23 cellular contexts compared by ENCODE assay signal in genomic region chr21:41229527-41230248, GRCh38.
"Had no signal": no experiment of that assay in that cellular context is flagged by ENCODE, and none has a peak within 500 bp of the region (broad histone marks: within the 10 kb centered on the region; RNA-seq: fewer than 3 reads in every experiment).

No MANE protein-coding gene starts in this region.

- H3K4me1 Mint-ChIP-seq: central memory CD8-positive, alpha-beta T cell; neural crest cell had no signal

- H3K4me3 Mint-ChIP-seq: activated CD4-positive, alpha-beta memory T cell treated with anti-CD3 and anti-CD28 coated beads for 36 hours; activated naive CD8-positive, alpha-beta T cell treated with anti-CD3 and anti-CD28 coated beads, Interleukin-2, amount 10 ng/mL, durations not matched to agents 7 days and 5 days; activated T-helper 1 cell treated with anti-CD3 and anti-CD28 coated beads, Interleukin-12 subunit alpha, Interleukin-12 subunit beta, Interleukin-2, Interleukin-4 antibody, amounts not matched to agents 30 ng/mL and 10 ng/mL and 1 ng/mL, durations not matched to agents 14 hours and 24 hours and 36 hours; brain; central memory CD8-positive, alpha-beta T cell; mesothelial cell of epicardium; neural crest cell; WTC11 had no signal

- H3K36me3 Mint-ChIP-seq: activated CD4-positive, alpha-beta memory T cell treated with anti-CD3 and anti-CD28 coated beads for 36 hours had no signal

- H3K9me3 Mint-ChIP-seq: activated CD4-positive, alpha-beta memory T cell treated with anti-CD3 and anti-CD28 coated beads for 36 hours; activated T-helper 1 cell treated with anti-CD3 and anti-CD28 coated beads, Interleukin-12 subunit alpha, Interleukin-12 subunit beta, Interleukin-2, Interleukin-4 antibody, amounts not matched to agents 30 ng/mL and 10 ng/mL and 1 ng/mL, durations not matched to agents 14 hours and 24 hours and 36 hours; central memory CD8-positive, alpha-beta T cell; mesothelial cell of epicardium had no signal

- ATAC-seq: left lobe of liver; stimulated activated naive CD8-positive, alpha-beta T cell treated with anti-CD3 and anti-CD28 coated beads, Interleukin-15, Interleukin-2, amounts not matched to agents 100 U/mL and 50 U/mL, for 24 hours; WTC11 had no signal

- H3K27me3 Mint-ChIP-seq: brain, progenitor cell of endocrine pancreas had no signal

- DNase-seq: activated CD4-positive, alpha-beta memory T cell treated with anti-CD3 and anti-CD28 coated beads for 36 hours; activated CD4-positive, alpha-beta T cell treated with anti-CD3 and anti-CD28 coated beads for 4 hours; activated naive CD8-positive, alpha-beta T cell treated with anti-CD3 and anti-CD28 coated beads, Interleukin-2, amount 10 ng/mL, durations not matched to agents 7 days and 5 days; activated T-cell treated with anti-CD3 and anti-CD28 coated beads for 4 hours; anterior cingulate cortex; colonic mucosa; head of caudate nucleus; kidney; stimulated activated CD4-positive, alpha-beta T cell treated with anti-CD3 and anti-CD28 coated beads, Interleukin-12 subunit alpha, Interleukin-12 subunit beta, amount 100 ng/mL, for 4 hours; stimulated activated CD4-positive, alpha-beta T cell treated with anti-CD3 and anti-CD28 coated beads, Interleukin-1b, Interleukin-23, amount 100 ng/mL, for 48 hours; stimulated activated CD8-positive, alpha-beta memory T cell treated with anti-CD3 and anti-CD28 coated beads, Interleukin-4, amount 100 ng/mL, for 48 hours; stimulated activated naive CD8-positive, alpha-beta T cell treated with anti-CD3 and anti-CD28 coated beads, Interleukin-15, Interleukin-2, amounts not matched to agents 100 U/mL and 50 U/mL, for 24 hours; substantia nigra; tibial artery; uterus had no signal

- H3K27ac Mint-ChIP-seq: activated CD4-positive, alpha-beta memory T cell treated with anti-CD3 and anti-CD28 coated beads for 36 hours; activated naive CD8-positive, alpha-beta T cell treated with anti-CD3 and anti-CD28 coated beads, Interleukin-2, amount 10 ng/mL, durations not matched to agents 7 days and 5 days; activated T-helper 1 cell treated with anti-CD3 and anti-CD28 coated beads, Interleukin-12 subunit alpha, Interleukin-12 subunit beta, Interleukin-2, Interleukin-4 antibody, amounts not matched to agents 30 ng/mL and 10 ng/mL and 1 ng/mL, durations not matched to agents 14 hours and 24 hours and 36 hours; brain; mesothelial cell of epicardium; progenitor cell of endocrine pancreas; WTC11 had no signal
